8 cellular contexts compared by ENCODE assay signal in the genomic region with DNA sequence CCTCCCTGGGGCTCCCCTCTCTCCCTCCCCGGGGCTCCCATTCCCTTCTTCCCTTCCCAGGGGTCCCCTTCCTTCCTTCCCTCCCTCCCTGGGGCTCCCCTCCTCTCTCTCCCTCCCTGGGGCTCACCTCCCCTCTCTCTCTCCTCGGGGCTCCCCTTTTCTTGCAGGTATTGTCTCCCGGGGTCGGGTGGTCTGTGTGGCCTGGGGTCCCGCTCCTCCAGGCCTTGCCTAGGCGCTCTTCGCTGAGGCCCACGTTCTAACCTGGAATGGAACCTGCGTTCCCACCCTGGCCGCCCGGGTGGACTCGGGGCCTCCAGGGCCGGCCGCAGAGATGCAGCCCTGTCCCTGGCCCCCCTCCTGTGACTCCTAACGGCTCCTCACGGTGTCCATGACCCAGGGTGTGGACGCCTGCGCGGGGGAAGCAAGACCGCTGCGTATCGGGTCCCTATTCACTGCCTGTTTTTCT. TPM values are rescaled to one million over a fixed set of nuclear protein-coding genes. Genes with fewer than 3 reads are reported as not detected.
DNase-seq lines count a peak whose midpoint lies in the region; ATAC-seq and TF ChIP-seq lines count a peak whose summit lies in the region.

No MANE protein-coding gene starts in this region.

- no peak overlapping the region for H3K23ac ChIP-seq in trophoblast cell (ENCODE audit: low read length)

- H3K36me3 Mint-ChIP-seq in activated B cell treated with CpG ODN at 0.5 μM for 24 hours (ENCODE audit: low read depth): peaks cover 21% of the 10 kb centered on the region

- H3K4me1 Mint-ChIP-seq in activated B cell treated with CpG ODN at 0.5 μM for 24 hours: peaks cover 50% of the 10 kb centered on the region

- H2AK5ac ChIP-seq in trophoblast cell (ENCODE audit: low read length): peak overlapping the region; percentile 81

- peak overlapping the region; percentile 84 for H2BK120ac ChIP-seq in trophoblast cell (ENCODE audit: insufficient read depth, low read length, poor library complexity)

- peak overlapping the region; percentile 86 for H4K8ac ChIP-seq in trophoblast cell (ENCODE audit: low read depth, low read length)

- H3K9ac ChIP-seq in trophoblast cell (ENCODE audit: low read length): peak overlapping the region; percentile 90

- no CpG with 5 or more reads among the region's 22 CpGs for WGBS in trophoblast cell (ENCODE audit: extremely low coverage, insufficient coverage, insufficient read length)

- H2BK5ac ChIP-seq in trophoblast cell (ENCODE audit: low read depth, low read length, poor library complexity): peak overlapping the region; percentile 82

- no peaks in the 10 kb centered on the region for H3K9me3 ChIP-seq in trophoblast cell (ENCODE audit: insufficient read depth, low read depth, low read length)

- peak overlapping the region; percentile 93 for H4K91ac ChIP-seq in trophoblast cell (ENCODE audit: low read depth, low read length)

- peak overlapping the region; percentile 43 for H2AFZ ChIP-seq in trophoblast cell (ENCODE audit: insufficient read depth, low read length, poor library complexity)

- no peaks in the 10 kb centered on the region for H3K27me3 Mint-ChIP-seq in activated B cell treated with CpG ODN at 0.5 μM for 24 hours

- H3K14ac ChIP-seq in trophoblast cell (ENCODE audit: low read length): peak overlapping the region; percentile 93

- H3K9me3 Mint-ChIP-seq in activated B cell treated with CpG ODN at 0.5 μM for 24 hours: no peaks in the 10 kb centered on the region

- POLR2A ChIA-PET in HEK293T (lab: Yijun Ruan, JAX): no interaction called here
- POLR2A ChIA-PET in activated B cell treated with CpG ODN at 0.5 μM for 24 hours (lab: Charles Lee): no interaction called here

- H3K27ac ChIP-seq in trophoblast cell (ENCODE audit: low read depth, low read length): peak overlapping the region; percentile 91

- peak overlapping the region; percentile 95 for H3K4ac ChIP-seq in trophoblast cell (ENCODE audit: low read depth, low read length)

- H4K12ac ChIP-seq in trophoblast cell (ENCODE audit: low read depth, low read length): peak overlapping the region; percentile 63

- no peaks in the 10 kb centered on the region for H3K27me3 ChIP-seq in trophoblast cell (ENCODE audit: insufficient read depth, low read length)

- H3K79me2 ChIP-seq in trophoblast cell (ENCODE audit: control insufficient read depth, insufficient read depth, low read length, poor library complexity): peaks cover 28% of the 10 kb centered on the region

- in situ Hi-C loops in GM13976 (cut with MboI; ENCODE audit: low sequenced_read_pairs, unreplicated experiment): no loop called here

- peak overlapping the region; percentile 97 for H3K4me3 ChIP-seq in trophoblast cell (ENCODE audit: low read depth, low read length)

- TF ChIP-seq CTCF in activated B cell treated with CpG ODN at 0.5 μM for 24 hours (IDR thresholded peaks at IDR 0.05): no peak
- no peak for TF ChIP-seq CTCF in GM13976 (IDR thresholded peaks at IDR 0.05; ENCODE audit: borderline replicate concordance, control extremely low read depth, extremely low read depth, insufficient read depth, missing control alignments)

- peak overlapping the region; percentile 56 for H3K27ac Mint-ChIP-seq in activated B cell treated with CpG ODN at 0.5 μM for 24 hours

- no peak for ATAC-seq in activated B cell treated with CpG ODN at 0.5 μM for 24 hours (ENCODE audit: low read depth)
- ATAC-seq in GM21515 (IDR thresholded peaks at IDR 0.05; ENCODE audit: unreplicated experiment): no peak

- H3K18ac ChIP-seq in trophoblast cell (ENCODE audit: low read length): peak overlapping the region; percentile 85

- H3K79me1 ChIP-seq in trophoblast cell (ENCODE audit: low read length): peaks cover 20% of the 10 kb centered on the region

- CTCF ChIA-PET in HEK293T (lab: Yijun Ruan, JAX) (no interaction called here), activated B cell treated with CpG ODN at 0.5 μM for 24 hours (lab: Charles Lee) (no interaction called here)

- H3K4me2 ChIP-seq in trophoblast cell (ENCODE audit: low read length): peak overlapping the region; percentile 79

- DNase-seq in AML-193 (lab: John Stamatoyannopoulos, UW) (peak; percentile 29 to 41), HEK293T (ENCODE audit: extremely low spot score) (peak; percentile 9), activated B cell treated with CpG ODN at 0.5 μM for 24 hours (no peak), glomerular visceral epithelial cell (ENCODE audit: extremely low spot score) (peak; percentile 34), trophoblast cell (peak in 1 of 2 donors; percentile 42), ureter (ENCODE audit: low spot score) (no peak), GM13976 (ENCODE audit: low spot score) (no peak)

- intact Hi-C loops in activated B cell treated with CpG ODN at 0.5 μM for 24 hours (cut with micrococcal nuclease): loop anchor here (2.0 to 5.0 kb wide), 4 partner anchors 45 to 621 kb away; a partner anchor contains a TSS

- H3K4me1 ChIP-seq in trophoblast cell (ENCODE audit: control insufficient read depth in 1 of 2, insufficient read depth in 2 of 2, low read length in 2 of 2): peaks cover 19 to 25% of the 10 kb centered on the region in 2 experiments

- no peak overlapping the region for H2BK12ac ChIP-seq in trophoblast cell (ENCODE audit: low read length)

- peak overlapping the region; percentile 76 for H3K4me3 Mint-ChIP-seq in activated B cell treated with CpG ODN at 0.5 μM for 24 hours

- peaks cover 10 to 11% of the 10 kb centered on the region in 2 experiments for H3K36me3 ChIP-seq in trophoblast cell (ENCODE audit: control insufficient read depth in 1 of 2, insufficient read depth in 2 of 2, low read length in 2 of 2)

TF ChIP-seq in HEK293T, 16 proteins besides CTCF, POLR2A, EP300 and RAD21:
- TF ChIP-seq, protein P1, sequence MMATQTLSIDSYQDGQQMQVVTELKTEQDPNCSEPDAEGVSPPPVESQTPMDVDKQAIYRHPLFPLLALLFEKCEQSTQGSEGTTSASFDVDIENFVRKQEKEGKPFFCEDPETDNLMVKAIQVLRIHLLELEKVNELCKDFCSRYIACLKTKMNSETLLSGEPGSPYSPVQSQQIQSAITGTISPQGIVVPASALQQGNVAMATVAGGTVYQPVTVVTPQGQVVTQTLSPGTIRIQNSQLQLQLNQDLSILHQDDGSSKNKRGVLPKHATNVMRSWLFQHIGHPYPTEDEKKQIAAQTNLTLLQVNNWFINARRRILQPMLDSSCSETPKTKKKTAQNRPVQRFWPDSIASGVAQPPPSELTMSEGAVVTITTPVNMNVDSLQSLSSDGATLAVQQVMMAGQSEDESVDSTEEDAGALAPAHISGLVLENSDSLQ (IDR thresholded peaks at IDR 0.05): no peak
- TF ChIP-seq CTBP1 (IDR thresholded peaks at IDR 0.05; ENCODE audit: borderline replicate concordance) (no peak), SUZ12 (IDR thresholded peaks at IDR 0.05) (no peak), LEF1 (IDR thresholded peaks at IDR 0.05; ENCODE audit: borderline replicate concordance) (no peak), HDGF (IDR thresholded peaks at IDR 0.05; ENCODE audit: borderline replicate concordance) (no peak), FOXK2 (IDR thresholded peaks at IDR 0.05) (no peak), ARNT (IDR thresholded peaks at IDR 0.05) (no peak), NFRKB (IDR thresholded peaks at IDR 0.05) (no peak)

RNA-seq across cellular contexts. Expression of a gene that starts 0.9 kb away (rescaled TPM):
- total RNA-seq in activated B cell treated with CpG ODN at 0.5 μM for 24 hours (19.8 and 26.2 TPM in 2 replicates), ureter (20.6 TPM)
- 15.9 and 16.7 TPM in 2 replicates for polyA plus RNA-seq in trophoblast cell (2013)

RNA-seq across cellular contexts. Expression of a gene that starts 38.2 kb away (rescaled TPM):
- total RNA-seq in activated B cell treated with CpG ODN at 0.5 μM for 24 hours (0.84 and 0.93 TPM in 2 replicates), ureter (4.2 TPM)
- polyA plus RNA-seq in trophoblast cell (2013): 1.4 TPM in 2 replicates

Comparison
In these comparisons a context has a peak if more than half of its experiments do, and no peak if none do; other contexts are left out.
1. DNase-seq: peak in AML-193 (2 of 2), HEK293T (single experiment) and glomerular visceral epithelial cell (single experiment); none in activated B cell treated with CpG ODN at 0.5 μM for 24 hours (single experiment), ureter (single experiment) and GM13976 (single experiment).